ENCODE assay signal across 30 cellular contexts in the genomic region with DNA sequence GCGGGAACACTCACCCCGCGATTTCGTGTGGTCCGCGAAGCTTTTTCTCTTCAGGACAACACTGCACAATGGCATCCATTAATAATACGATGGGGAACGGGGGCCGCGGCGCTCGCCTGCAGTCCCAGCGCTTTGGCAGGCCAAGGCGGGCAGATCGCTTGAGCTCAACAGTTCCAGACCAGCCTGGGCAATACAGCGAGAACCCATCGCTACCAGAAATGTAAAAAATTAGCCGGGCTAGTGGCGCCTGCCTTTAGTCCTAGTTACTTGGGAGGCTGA. TPM values are rescaled to one million over a fixed set of nuclear protein-coding genes. Genes with fewer than 3 reads are reported as not detected.
"Had no signal": no experiment of that assay in that cellular context is flagged by ENCODE, and none has a peak within 500 bp of the region (broad histone marks: within the 10 kb centered on the region; RNA-seq: fewer than 3 reads in every experiment).

No MANE protein-coding gene starts in this region.

- H3K4me3 ChIP-seq: adrenal gland, body of pancreas, gastroesophageal sphincter had no signal

- H3K27me3 ChIP-seq: adrenal gland, body of pancreas, esophagus squamous epithelium had no signal

- DNase-seq: activated B cell treated with CpG ODN at 0.5 μM for 24 hours; activated CD4-positive, alpha-beta T cell treated with anti-CD3 and anti-CD28 coated beads, Interleukin-2, amount 50 U/mL, for 1 hour; activated CD4-positive, alpha-beta T cell treated with anti-CD3 and anti-CD28 coated beads, Interleukin-2, amount 50 U/mL, for 48 hours; activated CD8-positive, alpha-beta memory T cell treated with anti-CD3 and anti-CD28 coated beads for 24 hours; activated CD8-positive, alpha-beta T cell treated with anti-CD3 and anti-CD28 coated beads for 36 hours; activated effector memory CD4-positive, alpha-beta T cell treated with anti-CD3 and anti-CD28 coated beads, Interleukin-2, amount 50 U/mL, for 16 hours; adrenal gland; amygdala; aorta; body of pancreas; caudate nucleus; effector CD8-positive, alpha-beta T cell; esophagus squamous epithelium; foreskin melanocyte; T-helper 9 cell; WERI-Rb-1 had no signal

- ATAC-seq: activated CD4-positive, CD25-positive, alpha-beta regulatory T cell treated with anti-CD3 and anti-CD28 coated beads, Interleukin-2, amount 50 U/mL, for 24 hours; activated CD8-positive, alpha-beta T cell treated with anti-CD3 and anti-CD28 coated beads for 36 hours; body of pancreas; gastroesophageal sphincter had no signal

- H3K9me3 ChIP-seq: adrenal gland had no signal

- H3K27ac ChIP-seq: adrenal gland, body of pancreas, epithelial cell of prostate, esophagus squamous epithelium, gastroesophageal sphincter, WERI-Rb-1 had no signal

- H3K36me3 ChIP-seq: adrenal gland, esophagus squamous epithelium, gastroesophageal sphincter, WERI-Rb-1 had no signal

- H3K4me1 ChIP-seq: adrenal gland, body of pancreas, esophagus squamous epithelium, gastroesophageal sphincter had no signal

RNA-seq across cellular contexts. Expression of a gene that starts 17.7 kb away (rescaled TPM):
- total RNA-seq: activated B cell treated with CpG ODN at 0.5 μM for 24 hours; activated naive CD4-positive, alpha-beta T cell treated with anti-CD3 and anti-CD28 coated beads for 36 hours; activated T-helper 1 cell treated with anti-CD3 and anti-CD28 coated beads, Interleukin-12 subunit alpha, Interleukin-12 subunit beta, Interleukin-2, Interleukin-4 antibody, amounts not matched to agents 30 ng/mL and 10 ng/mL and 1 ng/mL, durations not matched to agents 14 hours and 24 hours and 36 hours; activated T-helper 2 cell treated with anti-CD3 and anti-CD28 coated beads, Interferon-gamma antibody, Interleukin-2, Interleukin-4, amounts not matched to agents 10 μg/mL and 5 μg/mL and 100 μg/mL, durations not matched to agents 14 hours and 24 hours and 36 hours; adrenal gland; aorta; body of pancreas; chondrocyte; dermis microvascular lymphatic vessel endothelial cell; endothelial cell of umbilical vein; esophagus squamous epithelium; fibroblast of lung; fibroblast of villous mesenchyme; glomerular endothelial cell; T-cell had no signal
- polyA plus RNA-seq: aorta, endothelial cell of umbilical vein, esophagus, fibroblast of lung had no signal

RNA-seq across cellular contexts. Expression of a gene that starts 30.4 kb away (rescaled TPM):
- total RNA-seq: activated B cell treated with CpG ODN at 0.5 μM for 24 hours; activated naive CD4-positive, alpha-beta T cell treated with anti-CD3 and anti-CD28 coated beads for 36 hours; chondrocyte; dermis microvascular lymphatic vessel endothelial cell; endothelial cell of umbilical vein; fibroblast of lung; fibroblast of villous mesenchyme; glomerular endothelial cell had no signal
- polyA plus RNA-seq: aorta, endothelial cell of umbilical vein, fibroblast of lung had no signal
